Comparison of ENCODE assay signal across 18 cellular contexts in genomic region chr16:1140582-1140981, GRCh38. TPM values are rescaled to one million over a fixed set of nuclear protein-coding genes. Genes with fewer than 3 reads are reported as not detected.
DNase-seq lines count a peak whose midpoint lies in the region; FAIRE-seq and TF ChIP-seq lines count a peak whose summit lies in the region.
"Had no signal": no experiment of that assay in that cellular context is flagged by ENCODE, and none has a peak within 500 bp of the region (broad histone marks: within the 10 kb centered on the region; RNA-seq: fewer than 3 reads in every experiment).

No MANE protein-coding gene starts in this region.

- WGBS in neuronal stem cell (ENCODE audit: extremely low coverage in 2 of 2, insufficient read length in 2 of 2, insufficient replicate concordance in 1 of 2), 2 donors = no CpG with 5 or more reads among the region's 19 CpGs

- H2BK15ac ChIP-seq in neuronal stem cell (ENCODE audit: low read length) = peak overlapping the region; percentile 37

- peak overlapping the region; percentile 25 for H3K23ac ChIP-seq in neuronal stem cell (ENCODE audit: low read depth, low read length, poor library complexity)

- no peaks in the 10 kb centered on the region for H3K9me3 ChIP-seq in neuronal stem cell (replicated peaks in 1 of 2; ENCODE audit: control insufficient read depth in 2 of 2, insufficient read depth in 1 of 2, low read depth in 1 of 2, low read length in 2 of 2)
- H3K9me3 ChIP-seq: HAP-1 had no signal

- H3K9ac ChIP-seq in neuronal stem cell (ENCODE audit: low read depth, low read length, poor library complexity) = no peak overlapping the region

- H3K4ac ChIP-seq in neuronal stem cell (ENCODE audit: low read length) = peak overlapping the region; percentile 53

- H3K9me3 Mint-ChIP-seq in brain = peaks cover 0 to 11% (median 0%) of the 10 kb centered on the region in 5 experiments
- H3K9me3 Mint-ChIP-seq: GM23338 had no signal

- no peak overlapping the region for H2AFZ ChIP-seq in neuronal stem cell (ENCODE audit: low read length)
- H2AFZ ChIP-seq: GM23338 had no signal

- no peaks in the 10 kb centered on the region for H3K36me3 ChIP-seq in neuronal stem cell (replicated peaks in 1 of 2; ENCODE audit: control insufficient read depth in 2 of 2, insufficient read depth in 2 of 2, low read length in 2 of 2)
- H3K36me3 ChIP-seq: HAP-1 had no signal

- H3K27ac ChIP-seq in neuronal stem cell (replicated peaks; ENCODE audit: low read length) = no peak overlapping the region
- no peak overlapping the region for H3K27ac ChIP-seq in substantia nigra (ENCODE audit: low read depth, low read length, poor library complexity, severe bottlenecking)

- H4K8ac ChIP-seq in neuronal stem cell (ENCODE audit: low read depth, low read length) = no peak overlapping the region

- DNase-seq in left kidney (ENCODE audit: low read depth, low spot score) (peak; percentile 74), neuronal stem cell (ENCODE audit: low spot score) (no peak), H54 (ENCODE audit: insufficient read length, low spot score) (no peak), substantia nigra (lab: John Stamatoyannopoulos, UW) (no peak), nucleus accumbens (lab: John Stamatoyannopoulos, UW) (no peak)
- DNase-seq: C1 segment of cervical spinal cord; Calu3; CD4-positive, alpha-beta memory T cell; COR-L47; DMS53; DMS79 treated with DMSO at 0.1 percent for 48 hours; GF-D8 had no signal

- no peak overlapping the region for H4K91ac ChIP-seq in neuronal stem cell (ENCODE audit: low read depth, low read length, poor library complexity)

- H2BK5ac ChIP-seq in neuronal stem cell (ENCODE audit: low read length) = no peak overlapping the region

- peaks cover 10 to 18% of the 10 kb centered on the region in 2 donors for H3K4me1 ChIP-seq in neuronal stem cell (ENCODE audit: control insufficient read depth in 2 of 2, insufficient read depth in 1 of 2, low read depth in 1 of 2, low read length in 2 of 2)
- H3K4me1 ChIP-seq: HAP-1 had no signal

- H2BK12ac ChIP-seq in neuronal stem cell (ENCODE audit: low read length) = peak overlapping the region; percentile 30

- H2AK5ac ChIP-seq in neuronal stem cell (ENCODE audit: low read depth, low read length) = peak overlapping the region; percentile 84

- H3K36me3 Mint-ChIP-seq in brain = no peaks in the 10 kb centered on the region
- H3K36me3 Mint-ChIP-seq: CD4-positive, alpha-beta memory T cell had no signal

- no peak overlapping the region for H2BK120ac ChIP-seq in neuronal stem cell (ENCODE audit: low read depth, low read length)

- FAIRE-seq in H54 (lab: Jason Lieb, UNC) = no peak
- FAIRE-seq: GM12891, GM18507 had no signal

- H3K27ac Mint-ChIP-seq in brain = peak overlapping the region in 4 of 5 experiments; percentile 21 to 81 (median 31)
- H3K27ac Mint-ChIP-seq: CD4-positive, alpha-beta memory T cell; GM23338 had no signal

- H3K4me2 ChIP-seq in neuronal stem cell (ENCODE audit: insufficient read depth, low read length, poor library complexity, severe bottlenecking) = no peak overlapping the region
- H3K4me2 ChIP-seq: GM23338 had no signal

- no peak for TF ChIP-seq POLR2A in H54 (IDR thresholded peaks at IDR 0.05; ENCODE audit: low read depth, low read length)

- H3K27me3 Mint-ChIP-seq in brain = peaks cover 17% of the 10 kb centered on the region

- H3K79me1 ChIP-seq in neuronal stem cell (ENCODE audit: low read depth, low read length) = peaks cover 2% of the 10 kb centered on the region

- H3K18ac ChIP-seq in neuronal stem cell (ENCODE audit: low read length) = peak overlapping the region; percentile 85

- H3K27me3 ChIP-seq in neuronal stem cell (ENCODE audit: control insufficient read depth in 3 of 3, insufficient read depth in 3 of 3, low read depth in 1 of 3, low read length in 3 of 3) = peaks cover 0 to 29% (median 1%) of the 10 kb centered on the region in 3 experiments

- no peak for TF ChIP-seq CTCF in brain (conservative IDR thresholded peaks at IDR 0.05)

- H3K14ac ChIP-seq in neuronal stem cell (ENCODE audit: low read length) = peak overlapping the region; percentile 89

- no peak overlapping the region for H3K4me3 Mint-ChIP-seq in brain
- H3K4me3 Mint-ChIP-seq: CD4-positive, alpha-beta memory T cell; GM23338 had no signal

- H3K4me1 Mint-ChIP-seq in brain = peaks cover 33% of the 10 kb centered on the region

- no peak overlapping the region for H3K4me3 ChIP-seq in neuronal stem cell (ENCODE audit: low read length in 2 of 2)
- H3K4me3 ChIP-seq: GM23338, HAP-1 had no signal

RNA-seq across cellular contexts. Expression of gene CACNA1H, which starts 12.3 kb away (rescaled TPM):
- 7.0 TPM for polyA plus RNA-seq in brain (ENCODE audit: insufficient read depth, low read depth, low replicate concordance)
- 21.5 TPM for polyA plus RNA-seq in neuronal stem cell (2013, experiment 1 of 2)
- polyA plus RNA-seq in neuronal stem cell (2013, experiment 2 of 2) = 21.7 TPM

RNA-seq across cellular contexts. Expression of gene C1QTNF8, which starts 44.5 kb away (rescaled TPM):
- polyA plus RNA-seq in brain (ENCODE audit: insufficient read depth, low read depth, low replicate concordance) = not detected
- not detected for polyA plus RNA-seq in neuronal stem cell (2013, experiment 1 of 2)
- not detected for polyA plus RNA-seq in neuronal stem cell (2013, experiment 2 of 2)
- polyA plus RNA-seq: BJ; CD4-positive, alpha-beta memory T cell; GM23338 had no signal
